In the genomic region with DNA sequence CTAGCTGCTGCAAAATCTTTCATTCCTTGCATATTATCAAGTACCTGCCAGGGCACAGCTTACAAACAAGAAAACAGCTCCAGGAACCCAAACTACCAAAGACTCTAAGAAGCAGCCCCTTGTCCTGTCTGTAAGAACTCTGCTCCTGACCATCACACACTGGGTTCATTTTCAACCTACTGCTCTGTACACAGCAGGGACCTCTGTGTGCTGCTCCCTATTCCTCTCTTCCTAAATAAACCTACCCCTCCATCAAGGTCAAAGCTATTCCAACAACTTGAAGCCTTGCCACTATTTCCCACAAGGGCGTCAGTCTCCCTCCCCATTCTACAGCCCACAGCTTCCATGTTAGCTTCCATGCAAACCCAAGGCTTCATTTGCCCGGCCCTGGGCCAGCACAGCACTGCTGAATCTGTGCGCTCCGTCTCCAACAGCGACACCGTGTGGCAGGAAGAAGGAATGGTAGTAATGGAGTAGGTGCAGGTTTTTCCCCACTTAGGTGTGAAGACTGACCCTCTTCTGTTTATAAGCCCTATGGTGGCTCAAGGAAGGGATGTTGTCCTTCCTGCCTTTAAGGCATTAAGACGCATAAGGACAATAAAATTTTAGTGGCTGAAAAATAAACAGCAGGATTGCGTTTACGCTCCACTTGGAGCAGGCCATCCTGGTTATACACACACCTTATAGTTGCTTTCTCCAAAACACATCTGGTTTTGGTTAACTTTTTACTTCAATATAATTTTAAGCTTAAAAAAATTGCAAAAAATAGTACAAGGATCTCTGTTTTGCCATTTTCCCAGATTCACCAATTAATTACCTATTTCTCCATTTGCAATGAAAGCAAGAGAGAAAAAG, we compare ENCODE assay signal across 10 cellular contexts.
DNase-seq lines count a peak whose midpoint lies in the region; ATAC-seq, FAIRE-seq and TF ChIP-seq lines count a peak whose summit lies in the region.
"Had no signal": no experiment of that assay in that cellular context is flagged by ENCODE, and none has a peak within 500 bp of the region (broad histone marks: within the 10 kb centered on the region; RNA-seq: fewer than 3 reads in every experiment).

No MANE protein-coding gene starts in this region.

- dilution Hi-C loops in keratinocyte (cut with MboI; ENCODE audit: extremely low pct_ligation_motif_present, low sequenced_read_pairs), result no loop called here

- CTCF ChIA-PET in MCF 10A (lab: Yijun Ruan, JAX), result interaction anchor here (0.6 to 15.0 kb wide), 87 partner anchors 8 to 734 kb away, joined by 3 to 167 read pairs (median 4); a partner anchor contains a TSS

- no peaks in the 10 kb centered on the region for H3K27me3 Mint-ChIP-seq in MCF 10A (ENCODE audit: insufficient read depth, unreplicated experiment)

- no peaks in the 10 kb centered on the region for H3K9me1 ChIP-seq in keratinocyte (ENCODE audit: control insufficient read depth, extremely low read depth, insufficient read depth, low read length)

- ATAC-seq in HG03175 (IDR thresholded peaks at IDR 0.05; ENCODE audit: unreplicated experiment), result peak; percentile 51
- ATAC-seq in stimulated activated naive CD8-positive, alpha-beta T cell treated with anti-CD3 and anti-CD28 coated beads, Interleukin-15, Interleukin-2, amounts not matched to agents 100 U/mL and 50 U/mL, for 24 hours, result no peak
- ATAC-seq: stimulated activated effector memory CD8-positive, alpha-beta T cell treated with anti-CD3 and anti-CD28 coated beads, Interleukin-12 subunit alpha, Interleukin-12 subunit beta, amount 100 ng/mL, for 72 hours had no signal

- H3K4me3 Mint-ChIP-seq in MCF 10A (ENCODE audit: unreplicated experiment), result no peak overlapping the region
- H3K4me3 Mint-ChIP-seq: stimulated activated effector memory CD8-positive, alpha-beta T cell treated with anti-CD3 and anti-CD28 coated beads, Interleukin-12 subunit alpha, Interleukin-12 subunit beta, amount 100 ng/mL, for 72 hours had no signal

- H3K27me3 ChIP-seq in keratinocyte (ENCODE audit: control insufficient read depth, extremely low read depth, insufficient read depth, low read length), result no peaks in the 10 kb centered on the region

- H3K4me1 ChIP-seq in keratinocyte (ENCODE audit: control insufficient read depth, extremely low read depth, insufficient read depth, low read length), result no peaks in the 10 kb centered on the region

- POLR2A ChIA-PET in MCF 10A (lab: Yijun Ruan, JAX), result interaction anchor here (0.7 to 1.6 kb wide), 5 partner anchors 9 to 185 kb away, joined by 3 to 5 read pairs (median 4); a partner anchor contains a TSS

- no peaks in the 10 kb centered on the region for H4K20me1 ChIP-seq in keratinocyte (ENCODE audit: control insufficient read depth, extremely low read depth, insufficient read depth, low read length)

- no TSS peak for BruUV-seq in MCF 10A (replicated peaks; lab: Mats Ljungman, UMichigan)

- no peaks in the 10 kb centered on the region for H3K9me3 ChIP-seq in keratinocyte (ENCODE audit: control insufficient read depth, low read depth, low read length)

- FAIRE-seq in keratinocyte (lab: Jason Lieb, UNC), result peak; percentile 70
- FAIRE-seq: G401.6 had no signal

- intact Hi-C loops in MCF 10A (cut with micrococcal nuclease), result loop anchor here (1.0 to 10.0 kb wide), 5 partner anchors 78 to 544 kb away; no protein-coding TSS in a partner anchor

- no peak overlapping the region for H3K27ac Mint-ChIP-seq in MCF 10A (ENCODE audit: low read depth, unreplicated experiment)
- H3K27ac Mint-ChIP-seq: stimulated activated effector memory CD8-positive, alpha-beta T cell treated with anti-CD3 and anti-CD28 coated beads, Interleukin-12 subunit alpha, Interleukin-12 subunit beta, amount 100 ng/mL, for 72 hours had no signal

- H3K9ac ChIP-seq in keratinocyte (ENCODE audit: control insufficient read depth, extremely low read depth, insufficient read depth, low read length), result no peak overlapping the region

- DNase-seq in NCI-H82 (lab: John Stamatoyannopoulos, UW), result peak; percentile 56
- no peak for DNase-seq in NCI-H82 treated with DMSO at 0.1 percent for 48 hours (lab: John Stamatoyannopoulos, UW; ENCODE audit: unreplicated experiment)
- DNase-seq in OCI-M1 (lab: John Stamatoyannopoulos, UW), result peak; percentile 75
- DNase-seq in MCF 10A (ENCODE audit: unreplicated experiment), result peak; percentile 71
- DNase-seq in keratinocyte (ENCODE audit: low read depth, low spot score), result no peak
- DNase-seq in stimulated activated naive CD8-positive, alpha-beta T cell treated with anti-CD3 and anti-CD28 coated beads, Interleukin-15, Interleukin-2, amounts not matched to agents 100 U/mL and 50 U/mL, for 24 hours, result peak; percentile 48
- DNase-seq in GM19238 (ENCODE audit: insufficient read length, low spot score), result no peak

- no peak overlapping the region for H3K4me2 ChIP-seq in keratinocyte (ENCODE audit: control insufficient read depth, extremely low read depth, insufficient read depth, low read depth, low read length)

- H2AFZ ChIP-seq in keratinocyte (ENCODE audit: control insufficient read depth, low read length), result no peak overlapping the region

- no peak overlapping the region for H3K4me3 ChIP-seq in keratinocyte (ENCODE audit: control insufficient read depth in 2 of 3, extremely low read depth in 1 of 3, insufficient read depth in 2 of 3, low read depth in 1 of 3, low read length in 3 of 3)

- H3K27ac ChIP-seq in keratinocyte (ENCODE audit: control insufficient read depth, insufficient read depth, low read length), result no peak overlapping the region

- peaks cover 2% of the 10 kb centered on the region for H3K36me3 Mint-ChIP-seq in MCF 10A (ENCODE audit: insufficient read depth, unreplicated experiment)
- H3K36me3 Mint-ChIP-seq: stimulated activated effector memory CD8-positive, alpha-beta T cell treated with anti-CD3 and anti-CD28 coated beads, Interleukin-12 subunit alpha, Interleukin-12 subunit beta, amount 100 ng/mL, for 72 hours had no signal

- H3K4me1 Mint-ChIP-seq in MCF 10A (ENCODE audit: insufficient read depth, unreplicated experiment), result peaks cover 16% of the 10 kb centered on the region
- H3K4me1 Mint-ChIP-seq: stimulated activated effector memory CD8-positive, alpha-beta T cell treated with anti-CD3 and anti-CD28 coated beads, Interleukin-12 subunit alpha, Interleukin-12 subunit beta, amount 100 ng/mL, for 72 hours had no signal

- no peaks in the 10 kb centered on the region for H3K36me3 ChIP-seq in keratinocyte (ENCODE audit: control insufficient read depth in 2 of 2, extremely low read depth in 1 of 2, insufficient read depth in 2 of 2, low read length in 2 of 2)

- peak; percentile 73 for TF ChIP-seq CTCF in MCF 10A (IDR thresholded peaks at IDR 0.05; ENCODE audit: unreplicated experiment)
- peak; percentile 80 to 95 (median 90) for TF ChIP-seq CTCF in keratinocyte (optimal IDR thresholded peaks at IDR 0.05 in 1 of 3, IDR thresholded peaks at IDR 0.05 in 1 of 3, conservative IDR thresholded peaks at IDR 0.05 in 1 of 3; ENCODE audit: extremely low read depth in 1 of 3, insufficient read depth in 2 of 3, low read length in 3 of 3)

- no peaks in the 10 kb centered on the region for H3K79me2 ChIP-seq in keratinocyte (ENCODE audit: control insufficient read depth, insufficient read depth, low read length)

- H3K9me3 Mint-ChIP-seq in MCF 10A (ENCODE audit: unreplicated experiment), result peaks cover 6% of the 10 kb centered on the region

Comparison
In these comparisons a context has a peak if more than half of its experiments do, and no peak if none do; other contexts are left out.
1. DNase-seq: peak in NCI-H82 (single experiment), OCI-M1 (single experiment), MCF 10A (single experiment) and stimulated activated naive CD8-positive, alpha-beta T cell treated with anti-CD3 and anti-CD28 coated beads, Interleukin-15, Interleukin-2, amounts not matched to agents 100 U/mL and 50 U/mL, for 24 hours (single experiment); none in NCI-H82 treated with DMSO at 0.1 percent for 48 hours (single experiment), keratinocyte (single experiment) and GM19238 (single experiment).